ENCODE assay signal across 9 cellular contexts in the genomic region with DNA sequence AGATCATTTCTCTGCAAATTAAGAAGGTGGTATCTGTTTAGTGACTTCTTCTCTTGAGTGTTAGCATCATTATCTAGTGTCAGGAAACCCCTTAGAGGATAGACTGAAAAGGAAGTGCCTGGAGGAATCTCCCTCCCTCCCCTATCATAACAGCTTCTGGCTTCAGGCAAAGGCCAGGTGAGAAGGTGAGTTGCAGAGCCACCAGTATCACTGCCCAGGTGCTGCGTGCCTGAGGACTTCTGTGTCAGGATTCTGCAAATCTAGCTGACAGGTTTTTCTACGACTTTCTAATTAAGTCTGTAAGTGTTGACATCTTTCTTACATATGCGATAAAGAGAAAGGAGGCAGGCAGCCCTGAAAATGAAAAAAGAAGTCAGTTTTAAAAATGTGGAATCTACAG.
"Had no signal": no experiment of that assay in that cellular context is flagged by ENCODE, and none has a peak within 500 bp of the region (broad histone marks: within the 10 kb centered on the region; RNA-seq: fewer than 3 reads in every experiment).

No MANE protein-coding gene starts in this region.

- H3K4me3 Mint-ChIP-seq: HFFc6, IgD-negative memory B cell had no signal

- H3K4me1 Mint-ChIP-seq: IgD-negative memory B cell had no signal

- H3K4me1 ChIP-seq: HAP-1 had no signal

- H3K36me3 ChIP-seq: HAP-1 had no signal

- H3K9me3 Mint-ChIP-seq: HFFc6, IgD-negative memory B cell had no signal

- H3K27ac ChIP-seq: HL-60 had no signal

- H3K27me3 Mint-ChIP-seq: IgD-negative memory B cell had no signal

- H3K4me3 ChIP-seq: HAP-1 had no signal

- H3K36me3 Mint-ChIP-seq: IgD-negative memory B cell had no signal

- H3K9me3 ChIP-seq: HAP-1 had no signal

- DNase-seq: GOT3, H7, HFFc6, KBM-7 had no signal

- ATAC-seq: HCT116, HepG2 had no signal

- H3K27ac Mint-ChIP-seq: IgD-negative memory B cell had no signal
